Comparison of ENCODE assay signal across 9 cellular contexts in genomic region chr19:49019242-49019932, GRCh38. TPM values are rescaled to one million over a fixed set of nuclear protein-coding genes. Genes with fewer than 3 reads are reported as not detected.
DNase-seq lines count a peak whose midpoint lies in the region; ATAC-seq and TF ChIP-seq lines count a peak whose summit lies in the region.
"Had no signal": no experiment of that assay in that cellular context is flagged by ENCODE, and none has a peak within 500 bp of the region (broad histone marks: within the 10 kb centered on the region; RNA-seq: fewer than 3 reads in every experiment).

No MANE protein-coding gene starts in this region.

- H3K9me3 ChIP-seq in uterus: no peaks in the 10 kb centered on the region

- TF ChIP-seq CTCF in uterus (IDR thresholded peaks at IDR 0.05): no peak

- no peaks in the 10 kb centered on the region for H3K36me3 ChIP-seq in uterus

- intact Hi-C loops in uterus (cut with DNase I; ENCODE audit: low total_unique reads): no loop called here

- H3K27me3 ChIP-seq in uterus: no peaks in the 10 kb centered on the region

- peak overlapping the region in 1 of 2 donors; percentile 30 for H3K4me3 ChIP-seq in uterus

- no peak for TF ChIP-seq POLR2A in uterus (IDR thresholded peaks at IDR 0.05)

- DNase-seq in NCI-H345 (lab: John Stamatoyannopoulos, UW) (peak; percentile 47), NCI-H345 treated with DMSO at 0.1 percent for 48 hours (lab: John Stamatoyannopoulos, UW; ENCODE audit: unreplicated experiment) (no peak), OCI-M1 (lab: John Stamatoyannopoulos, UW) (peak; percentile 72), foreskin melanocyte (peak; percentile 24), pons (ENCODE audit: low spot score) (peak; percentile 21), uterus (peak; percentile 35 to 64)
- peak; percentile 30 to 45 for DNase-seq in activated T-helper 1 cell treated with anti-CD3 and anti-CD28 coated beads, Interleukin-2, amount 50 U/mL, for 16 hours (ENCODE audit: low read depth in 1 of 2, low spot score in 1 of 2)

- ATAC-seq in HG02840 (IDR thresholded peaks at IDR 0.05; ENCODE audit: low FRiP score, unreplicated experiment): no peak

- H3K4me1 ChIP-seq in uterus: peaks cover 0 to 7% of the 10 kb centered on the region in 2 donors

- no peak overlapping the region for H3K27ac ChIP-seq in uterus

RNA-seq across cellular contexts. Expression of gene LHB, which starts 2.5 kb away (rescaled TPM):
- not detected for total RNA-seq in uterus

RNA-seq across cellular contexts. Expression of gene CGB3, which starts 4.7 kb away (rescaled TPM):
- not detected for total RNA-seq in uterus
- total RNA-seq: glomerular endothelial cell had no signal

RNA-seq across cellular contexts. Expression of gene CGB2, which starts 12.3 kb away (rescaled TPM):
- total RNA-seq in uterus: not detected
- total RNA-seq: glomerular endothelial cell had no signal

RNA-seq across cellular contexts. Expression of gene CGB1, which starts 17.3 kb away (rescaled TPM):
- not detected for total RNA-seq in uterus
- total RNA-seq: glomerular endothelial cell had no signal

RNA-seq across cellular contexts. Expression of gene CGB5, which starts 24.3 kb away (rescaled TPM):
- total RNA-seq in uterus: not detected
- total RNA-seq: glomerular endothelial cell had no signal
